1 cellular context compared by ENCODE assay signal in the genomic region with DNA sequence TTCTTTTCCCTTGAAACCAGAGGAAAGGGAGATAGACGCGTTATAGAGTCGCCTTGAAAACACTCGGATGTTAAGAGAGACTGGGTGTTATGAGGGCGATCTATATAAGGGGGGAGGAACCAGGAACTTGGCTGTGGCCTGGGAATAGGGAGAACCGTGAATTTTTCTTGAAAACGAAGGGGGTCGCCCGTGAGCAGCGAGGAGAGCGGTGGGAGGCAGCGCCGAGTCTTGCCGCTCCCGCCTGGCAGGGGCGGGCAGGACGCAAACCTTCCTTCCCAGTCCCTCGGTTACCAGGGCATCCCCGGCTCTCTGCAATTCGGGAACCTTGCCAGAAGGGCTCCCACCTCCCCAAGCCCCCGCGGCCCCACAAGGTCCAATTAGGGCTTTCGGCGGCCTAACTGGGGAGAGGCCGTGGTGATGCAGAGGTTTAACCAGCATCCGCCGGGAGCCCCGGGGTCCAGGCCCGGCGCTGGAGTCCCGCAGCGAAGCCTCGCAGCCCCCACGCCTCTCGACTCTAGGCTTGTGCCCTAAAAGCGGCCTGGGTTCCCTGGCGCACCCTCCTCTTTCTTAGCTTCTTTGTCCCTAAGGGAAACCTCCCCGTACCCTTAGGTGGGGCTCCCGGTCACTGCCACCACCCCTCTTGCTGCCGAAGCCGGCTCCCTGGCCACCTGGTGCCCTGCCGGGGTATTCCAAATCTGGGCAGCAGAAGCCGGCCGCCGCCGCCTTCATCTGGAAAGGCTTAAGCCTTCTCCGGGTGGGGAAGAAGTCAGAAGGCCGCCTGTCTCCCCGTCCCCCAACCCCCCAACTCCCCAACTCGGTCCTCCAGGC.
TF ChIP-seq lines count a peak whose summit lies in the region.

No MANE protein-coding gene starts in this region.

TF ChIP-seq in K562, 482 proteins besides CTCF, POLR2A, EP300 and RAD21 (continued from another document):
- TF ChIP-seq HDAC1 (IDR thresholded peaks at IDR 0.05) (no peak), ZNF124 (CRISPR knock-in tag; IDR thresholded peaks at IDR 0.05) (no peak)
- TF ChIP-seq, protein P1, sequence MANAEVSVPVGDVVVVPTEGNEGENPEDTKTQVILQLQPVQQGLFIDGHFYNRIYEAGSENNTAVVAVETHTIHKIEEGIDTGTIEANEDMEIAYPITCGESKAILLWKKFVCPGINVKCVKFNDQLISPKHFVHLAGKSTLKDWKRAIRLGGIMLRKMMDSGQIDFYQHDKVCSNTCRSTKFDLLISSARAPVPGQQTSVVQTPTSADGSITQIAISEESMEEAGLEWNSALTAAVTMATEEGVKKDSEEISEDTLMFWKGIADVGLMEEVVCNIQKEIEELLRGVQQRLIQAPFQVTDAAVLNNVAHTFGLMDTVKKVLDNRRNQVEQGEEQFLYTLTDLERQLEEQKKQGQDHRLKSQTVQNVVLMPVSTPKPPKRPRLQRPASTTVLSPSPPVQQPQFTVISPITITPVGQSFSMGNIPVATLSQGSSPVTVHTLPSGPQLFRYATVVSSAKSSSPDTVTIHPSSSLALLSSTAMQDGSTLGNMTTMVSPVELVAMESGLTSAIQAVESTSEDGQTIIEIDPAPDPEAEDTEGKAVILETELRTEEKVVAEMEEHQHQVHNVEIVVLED (CRISPR knock-in tag; IDR thresholded peaks at IDR 0.05), result no peak
